Comparison of ENCODE assay signal across 23 cellular contexts in genomic region chr1:113275083-113275482, GRCh38.
"Had no signal": no experiment of that assay in that cellular context is flagged by ENCODE, and none has a peak within 500 bp of the region (broad histone marks: within the 10 kb centered on the region; RNA-seq: fewer than 3 reads in every experiment).

No MANE protein-coding gene starts in this region.

- H3K4me1 ChIP-seq: left ventricle myocardium inferior, parathyroid adenoma, right atrium auricular region, right lobe of liver, testis, tibial artery, upper lobe of right lung had no signal

- ATAC-seq: natural killer cell; right lobe of liver; stimulated activated memory B cell treated with anti-CD40 and anti-IgM and Interleukin-4, amounts not matched to agents 10 μg/mL and 1 μg/mL and 100 μg/mL, for 72 hours; stimulated activated naive CD8-positive, alpha-beta T cell treated with anti-CD3 and anti-CD28 coated beads, Interleukin-15, amount 100 ng/mL, for 72 hours; upper lobe of right lung had no signal

- H3K36me3 ChIP-seq: left ventricle myocardium inferior, neural progenitor cell, neutrophil, right atrium auricular region, right lobe of liver, tibial artery, upper lobe of right lung had no signal

- DNase-seq: left ventricle myocardium inferior; naive B cell; natural killer cell; nephron progenitor cell; occipital lobe; right lobe of liver; stimulated activated CD4-positive, alpha-beta T cell treated with anti-CD3 and anti-CD28 coated beads, Interleukin-1b, Interleukin-23, amount 100 ng/mL, for 48 hours; stimulated activated CD4-positive, alpha-beta T cell treated with anti-CD3 and anti-CD28 coated beads, Interleukin-2, amount 100 ng/mL, for 48 hours; stimulated activated CD4-positive, alpha-beta T cell treated with anti-CD3 and anti-CD28 coated beads, Interleukin-4, amount 100 ng/mL, for 4 hours; stimulated activated CD8-positive, alpha-beta memory T cell treated with anti-CD3 and anti-CD28 coated beads, Interleukin-4, amount 100 ng/mL, for 48 hours; stimulated activated naive CD4-positive, alpha-beta T cell treated with Interleukin-2 at 50 U/mL for 16 hours; stimulated activated naive CD8-positive, alpha-beta T cell treated with anti-CD3 and anti-CD28 coated beads, Interleukin-15, amount 100 ng/mL, for 72 hours; substantia nigra; testis; tibial artery; upper lobe of right lung had no signal

- H3K9me3 ChIP-seq: left ventricle myocardium inferior, neutrophil, right atrium auricular region, right lobe of liver, testis, tibial artery, upper lobe of right lung had no signal

- H3K27ac ChIP-seq: left ventricle myocardium inferior, neural progenitor cell, neutrophil, parathyroid adenoma, right atrium auricular region, right lobe of liver, testis, tibial artery, upper lobe of right lung had no signal

- H3K27me3 ChIP-seq: neural progenitor cell, neutrophil, right atrium auricular region, right lobe of liver, testis, tibial artery, upper lobe of right lung had no signal

- H3K4me3 ChIP-seq: left ventricle myocardium inferior, lung, neural progenitor cell, right atrium auricular region, right lobe of liver, smooth muscle cell, testis, tibial artery, upper lobe of right lung had no signal
